20 cellular contexts compared by ENCODE assay signal in the genomic region with DNA sequence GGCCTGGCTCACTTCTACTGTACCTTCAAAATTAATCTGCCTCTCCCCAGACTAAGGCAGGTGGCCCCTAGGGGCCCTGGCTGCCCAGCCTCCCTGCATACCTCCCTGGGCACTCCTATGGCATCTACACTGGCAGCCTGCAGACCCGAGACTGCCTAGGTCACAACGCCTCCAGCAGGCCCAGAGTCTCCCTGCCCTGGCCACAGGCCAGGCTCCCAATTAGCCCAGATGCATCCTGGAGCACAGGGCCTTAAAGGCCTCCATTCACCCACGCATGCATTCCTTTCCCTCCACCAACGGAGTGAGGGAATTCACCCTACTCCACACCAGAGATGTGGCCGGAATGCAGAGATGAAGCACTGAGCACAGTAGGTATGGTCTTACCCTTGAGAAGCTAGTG. TPM values are rescaled to one million over a fixed set of nuclear protein-coding genes. Genes with fewer than 3 reads are reported as not detected.
"Had no signal": no experiment of that assay in that cellular context is flagged by ENCODE, and none has a peak within 500 bp of the region (broad histone marks: within the 10 kb centered on the region; RNA-seq: fewer than 3 reads in every experiment).

No MANE protein-coding gene starts in this region.

- H3K36me3 ChIP-seq: gastroesophageal sphincter, thoracic aorta had no signal

- H3K4me3 ChIP-seq: body of pancreas, gastroesophageal sphincter, thoracic aorta had no signal

- H3K27ac Mint-ChIP-seq: activated naive CD4-positive, alpha-beta T cell treated with anti-CD3 and anti-CD28 coated beads, Interleukin-2, amount 50 U/mL, for 24 hours; activated T-helper 2 cell treated with anti-CD3 and anti-CD28 coated beads, Interferon-gamma antibody, Interleukin-2, Interleukin-4, amounts not matched to agents 10 μg/mL and 5 μg/mL and 100 μg/mL, durations not matched to agents 14 hours and 24 hours and 36 hours; dendritic cell treated with granulocyte-macrophage colony-stimulating factor and Interleukin-4, amounts not matched to agents 40 ng/mL and 50 ng/mL, for 4 days; effector memory CD8-positive, alpha-beta T cell; nephron; stimulated activated naive CD8-positive, alpha-beta T cell treated with anti-CD3 and anti-CD28 coated beads, Interleukin-15, amount 100 ng/mL, for 72 hours had no signal

- H3K4me3 Mint-ChIP-seq: activated naive CD4-positive, alpha-beta T cell treated with anti-CD3 and anti-CD28 coated beads, Interleukin-2, amount 50 U/mL, for 24 hours; central memory CD8-positive, alpha-beta T cell; dendritic cell treated with granulocyte-macrophage colony-stimulating factor and Interleukin-4, amounts not matched to agents 40 ng/mL and 50 ng/mL, for 4 days; effector memory CD8-positive, alpha-beta T cell; nephron; stimulated activated naive CD8-positive, alpha-beta T cell treated with anti-CD3 and anti-CD28 coated beads, Interleukin-15, amount 100 ng/mL, for 72 hours had no signal

- H3K27ac ChIP-seq: body of pancreas, gastroesophageal sphincter, thoracic aorta had no signal

- H3K9me3 ChIP-seq: body of pancreas, gastroesophageal sphincter, thoracic aorta had no signal

- DNase-seq: activated CD4-positive, alpha-beta T cell treated with anti-CD3 and anti-CD28 coated beads for 4 hours; activated T-cell treated with anti-CD3 and anti-CD28 coated beads for 4 hours; body of pancreas; effector memory CD8-positive, alpha-beta T cell; kidney; left ventricle myocardium superior; mesenchymal stem cell; stimulated activated CD4-positive, alpha-beta T cell treated with anti-CD3 and anti-CD28 coated beads, Interleukin-15, amount 100 ng/mL, for 24 hours; stimulated activated CD4-positive, alpha-beta T cell treated with anti-CD3 and anti-CD28 coated beads, Interleukin-4, amount 100 ng/mL, for 24 hours; stimulated activated naive CD8-positive, alpha-beta T cell treated with anti-CD3 and anti-CD28 coated beads, Interleukin-15, amount 100 ng/mL, for 72 hours had no signal

- H3K9me3 Mint-ChIP-seq: activated T-helper 2 cell treated with anti-CD3 and anti-CD28 coated beads, Interferon-gamma antibody, Interleukin-2, Interleukin-4, amounts not matched to agents 10 μg/mL and 5 μg/mL and 100 μg/mL, durations not matched to agents 14 hours and 24 hours and 36 hours; dendritic cell treated with granulocyte-macrophage colony-stimulating factor and Interleukin-4, amounts not matched to agents 40 ng/mL and 50 ng/mL, for 4 days had no signal

- H3K36me3 Mint-ChIP-seq: activated naive CD4-positive, alpha-beta T cell treated with anti-CD3 and anti-CD28 coated beads, Interleukin-2, amount 50 U/mL, for 24 hours had no signal

RNA-seq across cellular contexts. Expression of a gene that starts 1.9 kb away (rescaled TPM):
- total RNA-seq: epithelial cell of proximal tubule, kidney, left ventricle myocardium superior, omental fat pad, thoracic aorta, urinary bladder had no signal

RNA-seq across cellular contexts. Expression of a gene that starts 5.6 kb away (rescaled TPM):
- total RNA-seq: body of pancreas, epithelial cell of proximal tubule, kidney, left ventricle myocardium superior, omental fat pad, thoracic aorta had no signal
